22 cellular contexts compared by ENCODE assay signal in the genomic region with DNA sequence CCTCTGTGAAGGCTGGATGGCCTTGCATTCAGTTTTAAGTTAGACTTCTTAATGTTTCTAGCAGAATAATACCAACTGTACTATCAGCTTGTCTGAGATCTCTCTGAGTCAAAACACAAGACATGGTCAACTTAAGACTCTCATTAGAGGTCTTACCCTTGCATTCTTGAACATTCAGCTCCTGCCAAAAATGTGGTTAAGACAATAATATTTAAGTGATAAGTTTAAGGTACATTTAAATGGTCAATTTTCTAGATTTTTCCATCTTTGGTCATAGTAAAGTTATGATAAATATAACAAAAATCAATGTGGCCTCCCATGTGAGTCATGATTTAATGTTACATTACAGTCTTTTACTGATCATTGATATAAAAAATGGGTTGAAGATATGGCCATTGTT.
"Had no signal": no experiment of that assay in that cellular context is flagged by ENCODE, and none has a peak within 500 bp of the region (broad histone marks: within the 10 kb centered on the region; RNA-seq: fewer than 3 reads in every experiment).

No MANE protein-coding gene starts in this region.

- H3K27me3 ChIP-seq: adrenal gland, neutrophil, suprapubic skin had no signal

- H3K4me1 ChIP-seq: adrenal gland, suprapubic skin had no signal

- H3K27me3 Mint-ChIP-seq: activated CD4-positive, alpha-beta memory T cell treated with anti-CD3 and anti-CD28 coated beads for 36 hours; activated CD8-positive, alpha-beta memory T cell treated with anti-CD3 and anti-CD28 coated beads, Interleukin-2, amount 10 ng/mL, durations not matched to agents 7 days and 5 days; activated naive CD4-positive, alpha-beta T cell treated with anti-CD3 and anti-CD28 coated beads, Interleukin-2, amount 10 ng/mL, durations not matched to agents 7 days and 5 days; progenitor cell of endocrine pancreas; stimulated activated naive CD8-positive, alpha-beta T cell treated with anti-CD3 and anti-CD28 coated beads, Interleukin-15, Interleukin-2, amounts not matched to agents 100 ng/mL and 50 ng/mL, for 24 hours; type B pancreatic cell had no signal

- DNase-seq: activated CD4-positive, alpha-beta memory T cell treated with anti-CD3 and anti-CD28 coated beads for 36 hours; activated CD4-positive, alpha-beta T cell treated with anti-CD3 and anti-CD28 coated beads for 1 hour; activated CD8-positive, alpha-beta memory T cell treated with anti-CD3 and anti-CD28 coated beads, Interleukin-2, amount 10 ng/mL, durations not matched to agents 7 days and 5 days; activated naive CD4-positive, alpha-beta T cell treated with anti-CD3 and anti-CD28 coated beads, Interleukin-2, amount 10 ng/mL, durations not matched to agents 7 days and 5 days; activated T-cell treated with anti-CD3 and anti-CD28 coated beads, Interleukin-2, amount 50 U/mL, for 1 hour; adrenal gland; dermis blood vessel endothelial cell; foreskin fibroblast; glutamatergic neuron; kidney glomerular epithelial cell; left ventricle myocardium superior; mesendoderm; natural killer cell; right cardiac atrium had no signal

- H3K27ac Mint-ChIP-seq: activated CD4-positive, alpha-beta memory T cell treated with anti-CD3 and anti-CD28 coated beads for 36 hours; activated CD8-positive, alpha-beta memory T cell treated with anti-CD3 and anti-CD28 coated beads, Interleukin-2, amount 10 ng/mL, durations not matched to agents 7 days and 5 days; activated naive CD4-positive, alpha-beta T cell treated with anti-CD3 and anti-CD28 coated beads, Interleukin-2, amount 10 ng/mL, durations not matched to agents 7 days and 5 days; activated T-helper 2 cell treated with anti-CD3 and anti-CD28 coated beads, Interferon-gamma antibody, Interleukin-2, Interleukin-4, amounts not matched to agents 10 μg/mL and 5 μg/mL and 100 μg/mL, durations not matched to agents 14 hours and 24 hours and 36 hours; natural killer cell; progenitor cell of endocrine pancreas; stimulated activated naive CD8-positive, alpha-beta T cell treated with anti-CD3 and anti-CD28 coated beads, Interleukin-15, Interleukin-2, amounts not matched to agents 100 ng/mL and 50 ng/mL, for 24 hours; type B pancreatic cell had no signal

- H3K9me3 Mint-ChIP-seq: activated CD4-positive, alpha-beta memory T cell treated with anti-CD3 and anti-CD28 coated beads for 36 hours; activated naive CD4-positive, alpha-beta T cell treated with anti-CD3 and anti-CD28 coated beads, Interleukin-2, amount 10 ng/mL, durations not matched to agents 7 days and 5 days; activated T-helper 2 cell treated with anti-CD3 and anti-CD28 coated beads, Interferon-gamma antibody, Interleukin-2, Interleukin-4, amounts not matched to agents 10 μg/mL and 5 μg/mL and 100 μg/mL, durations not matched to agents 14 hours and 24 hours and 36 hours; natural killer cell; stimulated activated naive CD8-positive, alpha-beta T cell treated with anti-CD3 and anti-CD28 coated beads, Interleukin-15, Interleukin-2, amounts not matched to agents 100 ng/mL and 50 ng/mL, for 24 hours; type B pancreatic cell had no signal

- H3K36me3 Mint-ChIP-seq: activated CD8-positive, alpha-beta memory T cell treated with anti-CD3 and anti-CD28 coated beads, Interleukin-2, amount 10 ng/mL, durations not matched to agents 7 days and 5 days; activated naive CD4-positive, alpha-beta T cell treated with anti-CD3 and anti-CD28 coated beads, Interleukin-2, amount 10 ng/mL, durations not matched to agents 7 days and 5 days; natural killer cell; type B pancreatic cell had no signal

- H3K27ac ChIP-seq: adrenal gland, epithelial cell of prostate, neutrophil, suprapubic skin, VCaP had no signal

- H3K4me1 Mint-ChIP-seq: activated CD8-positive, alpha-beta memory T cell treated with anti-CD3 and anti-CD28 coated beads, Interleukin-2, amount 10 ng/mL, durations not matched to agents 7 days and 5 days; activated naive CD4-positive, alpha-beta T cell treated with anti-CD3 and anti-CD28 coated beads, Interleukin-2, amount 10 ng/mL, durations not matched to agents 7 days and 5 days had no signal

- H3K9me3 ChIP-seq: adrenal gland, neutrophil, suprapubic skin had no signal

- H3K4me3 Mint-ChIP-seq: activated CD4-positive, alpha-beta memory T cell treated with anti-CD3 and anti-CD28 coated beads for 36 hours; activated CD8-positive, alpha-beta memory T cell treated with anti-CD3 and anti-CD28 coated beads, Interleukin-2, amount 10 ng/mL, durations not matched to agents 7 days and 5 days; activated naive CD4-positive, alpha-beta T cell treated with anti-CD3 and anti-CD28 coated beads, Interleukin-2, amount 10 ng/mL, durations not matched to agents 7 days and 5 days; natural killer cell; stimulated activated naive CD8-positive, alpha-beta T cell treated with anti-CD3 and anti-CD28 coated beads, Interleukin-15, Interleukin-2, amounts not matched to agents 100 ng/mL and 50 ng/mL, for 24 hours; type B pancreatic cell had no signal

- H3K36me3 ChIP-seq: adrenal gland, neutrophil, suprapubic skin had no signal

- ATAC-seq: activated CD8-positive, alpha-beta memory T cell treated with anti-CD3 and anti-CD28 coated beads, Interleukin-2, amount 10 ng/mL, durations not matched to agents 7 days and 5 days; left ventricle myocardium superior; natural killer cell; right cardiac atrium had no signal

- H3K4me3 ChIP-seq: adrenal gland, suprapubic skin had no signal
